15 cellular contexts compared by ENCODE assay signal in genomic region chr9:3750311-3750710, GRCh38.
"Had no signal": no experiment of that assay in that cellular context is flagged by ENCODE, and none has a peak within 500 bp of the region (broad histone marks: within the 10 kb centered on the region; RNA-seq: fewer than 3 reads in every experiment).

No MANE protein-coding gene starts in this region.

- H3K9me3 ChIP-seq: esophagus squamous epithelium, neutrophil had no signal

- H3K36me3 ChIP-seq: esophagus squamous epithelium, neutrophil had no signal

- H3K27ac ChIP-seq: neutrophil had no signal

- FAIRE-seq: endothelial cell of umbilical vein, TTC549 had no signal

- DNase-seq: activated CD4-positive, alpha-beta memory T cell treated with anti-CD3 and anti-CD28 coated beads, Interleukin-2, amount 10 ng/mL, durations not matched to agents 7 days and 5 days; activated CD4-positive, alpha-beta T cell treated with anti-CD3 and anti-CD28 coated beads for 4 hours; activated naive CD4-positive, alpha-beta T cell treated with anti-CD3 and anti-CD28 coated beads, Interleukin-2, amount 10 ng/mL, durations not matched to agents 7 days and 5 days; activated T-cell treated with anti-CD3 and anti-CD28 coated beads, Interleukin-2, amount 50 U/mL, for 24 hours; effector CD8-positive, alpha-beta T cell; esophagus squamous epithelium; glutamatergic neuron; right cardiac atrium; SW 1271 had no signal

- H3K9me3 Mint-ChIP-seq: activated naive CD4-positive, alpha-beta T cell treated with anti-CD3 and anti-CD28 coated beads, Interleukin-2, amount 10 ng/mL, durations not matched to agents 7 days and 5 days had no signal

- H3K4me3 Mint-ChIP-seq: activated CD4-positive, alpha-beta memory T cell treated with anti-CD3 and anti-CD28 coated beads, Interleukin-2, amount 10 ng/mL, durations not matched to agents 7 days and 5 days; activated naive CD4-positive, alpha-beta T cell treated with anti-CD3 and anti-CD28 coated beads, Interleukin-2, amount 10 ng/mL, durations not matched to agents 7 days and 5 days; activated T-cell treated with anti-CD3 and anti-CD28 coated beads, Interleukin-2, amount 50 U/mL, for 24 hours; mesothelial cell of epicardium; WTC11 had no signal

- H3K36me3 Mint-ChIP-seq: activated naive CD4-positive, alpha-beta T cell treated with anti-CD3 and anti-CD28 coated beads, Interleukin-2, amount 10 ng/mL, durations not matched to agents 7 days and 5 days; mesothelial cell of epicardium; WTC11 had no signal

- H3K27ac Mint-ChIP-seq: activated CD4-positive, alpha-beta memory T cell treated with anti-CD3 and anti-CD28 coated beads, Interleukin-2, amount 10 ng/mL, durations not matched to agents 7 days and 5 days; activated naive CD4-positive, alpha-beta T cell treated with anti-CD3 and anti-CD28 coated beads, Interleukin-2, amount 10 ng/mL, durations not matched to agents 7 days and 5 days; activated T-cell treated with anti-CD3 and anti-CD28 coated beads, Interleukin-2, amount 50 U/mL, for 24 hours; mesothelial cell of epicardium had no signal

- H3K27me3 Mint-ChIP-seq: activated CD4-positive, alpha-beta memory T cell treated with anti-CD3 and anti-CD28 coated beads, Interleukin-2, amount 10 ng/mL, durations not matched to agents 7 days and 5 days; activated naive CD4-positive, alpha-beta T cell treated with anti-CD3 and anti-CD28 coated beads, Interleukin-2, amount 10 ng/mL, durations not matched to agents 7 days and 5 days; activated T-cell treated with anti-CD3 and anti-CD28 coated beads, Interleukin-2, amount 50 U/mL, for 24 hours had no signal

- H3K4me3 ChIP-seq: esophagus squamous epithelium, skin epidermis had no signal

- H3K27me3 ChIP-seq: esophagus squamous epithelium, neutrophil had no signal
